23 cellular contexts compared by ENCODE assay signal in genomic region chr6:162488444-162488843, GRCh38.
A peak's percentile ranks its signal among the peaks of the same experiment; 100 is the strongest.
DNase-seq lines count a peak whose midpoint lies in the region; ATAC-seq and TF ChIP-seq lines count a peak whose summit lies in the region.
"Had no signal": no experiment of that assay in that cellular context is flagged by ENCODE, and none has a peak within 500 bp of the region (broad histone marks: within the 10 kb centered on the region; RNA-seq: fewer than 3 reads in every experiment).

No MANE protein-coding gene starts in this region.

- peaks cover 14% of the 10 kb centered on the region for H3K4me1 Mint-ChIP-seq in GM23338
- peaks cover 21% of the 10 kb centered on the region for H3K4me1 Mint-ChIP-seq in WTC11
- no peaks in the 10 kb centered on the region for H3K4me1 Mint-ChIP-seq in activated CD4-positive, alpha-beta T cell treated with anti-CD3 and anti-CD28 coated beads, Interleukin-2, amount 10 ng/mL, durations not matched to agents 24 days and 14 days
- H3K4me1 Mint-ChIP-seq: CD4-positive, CD25-positive, alpha-beta regulatory T cell; T-cell had no signal

- H3K9me3 Mint-ChIP-seq in GM23338 (peaks cover 4% of the 10 kb centered on the region; the same call in 1 of the 3 replicates), WTC11 (peaks cover 7% of the 10 kb centered on the region; the same call in 1 of the 2 replicates)
- H3K9me3 Mint-ChIP-seq in activated CD4-positive, alpha-beta T cell treated with anti-CD3 and anti-CD28 coated beads, Interleukin-2, amount 10 ng/mL, durations not matched to agents 24 days and 14 days = no peaks in the 10 kb centered on the region
- H3K9me3 Mint-ChIP-seq: T-cell had no signal

- no peak overlapping the region for H3K4me3 ChIP-seq in GM23338
- H3K4me3 ChIP-seq in neuronal stem cell (ENCODE audit: low read length in 2 of 2) = no peak overlapping the region
- H3K4me3 ChIP-seq in psoas muscle = no peak overlapping the region

- no peak overlapping the region for H4K91ac ChIP-seq in neuronal stem cell (ENCODE audit: low read depth, low read length, poor library complexity)

- POLR2A ChIA-PET in WTC11 (lab: Charles Lee) = no interaction called here

- H2AK5ac ChIP-seq in neuronal stem cell (ENCODE audit: low read depth, low read length) = peak overlapping the region; percentile 26

- no CpG with 5 or more reads among the region's 6 CpGs for WGBS in neuronal stem cell (ENCODE audit: extremely low coverage in 2 of 2, insufficient read length in 2 of 2, insufficient replicate concordance in 1 of 2), 2 donors
- 89 to 97% (median 95%) methylated on average over 6 of the region's 6 CpGs for WGBS in psoas muscle, 3 donors

- no peaks in the 10 kb centered on the region for H3K79me2 ChIP-seq in GM23338 (replicated peaks; ENCODE audit: insufficient read depth)

- H3K23ac ChIP-seq in neuronal stem cell (ENCODE audit: low read depth, low read length, poor library complexity) = no peak overlapping the region

- H3K27me3 ChIP-seq in GM23338 (ENCODE audit: insufficient read depth) = no peaks in the 10 kb centered on the region
- no peaks in the 10 kb centered on the region for H3K27me3 ChIP-seq in neuronal stem cell (ENCODE audit: control insufficient read depth in 3 of 3, insufficient read depth in 3 of 3, low read depth in 1 of 3, low read length in 3 of 3)
- H3K27me3 ChIP-seq in psoas muscle (ENCODE audit: insufficient read depth in 3 of 3, low read length in 2 of 3) = no peaks in the 10 kb centered on the region

- no peak overlapping the region for H4K8ac ChIP-seq in neuronal stem cell (ENCODE audit: low read depth, low read length)

- CTCF ChIA-PET in WTC11 (lab: Charles Lee) = no interaction called here

- H3K27ac Mint-ChIP-seq in GM23338 (no peak overlapping the region; the same call in 1 of the 2 replicates), WTC11 (peak overlapping the region; percentile 24; the same call in 1 of the 2 replicates)
- no peak overlapping the region for H3K27ac Mint-ChIP-seq in activated CD4-positive, alpha-beta T cell treated with anti-CD3 and anti-CD28 coated beads, Interleukin-2, amount 10 ng/mL, durations not matched to agents 24 days and 14 days
- H3K27ac Mint-ChIP-seq: CD4-positive, CD25-positive, alpha-beta regulatory T cell; HFFc6; T-cell had no signal

- H3K27ac ChIP-seq in GM23338 (ENCODE audit: low read depth) = no peak overlapping the region
- no peak overlapping the region for H3K27ac ChIP-seq in neuronal stem cell (replicated peaks; ENCODE audit: low read length)
- no peak overlapping the region for H3K27ac ChIP-seq in psoas muscle

- no peak overlapping the region for H3K4ac ChIP-seq in neuronal stem cell (ENCODE audit: low read length)

- H4K20me1 ChIP-seq in GM23338 (replicated peaks; ENCODE audit: insufficient read depth) = no peaks in the 10 kb centered on the region

- H3K4me1 ChIP-seq in GM23338 (ENCODE audit: insufficient read depth) = no peaks in the 10 kb centered on the region
- H3K4me1 ChIP-seq in neuronal stem cell (ENCODE audit: control insufficient read depth in 2 of 2, insufficient read depth in 1 of 2, low read depth in 1 of 2, low read length in 2 of 2) = peaks cover 5 to 28% of the 10 kb centered on the region in 2 donors
- H3K4me1 ChIP-seq in psoas muscle = peaks cover 3% of the 10 kb centered on the region
- H3K4me1 ChIP-seq: Caco-2 had no signal

- no peak overlapping the region for H3K18ac ChIP-seq in neuronal stem cell (ENCODE audit: low read length)

- intact Hi-C loops in activated CD4-positive, alpha-beta T cell treated with anti-CD3 and anti-CD28 coated beads, Interleukin-2, amount 10 ng/mL, durations not matched to agents 24 days and 14 days (cut with micrococcal nuclease) = no loop called here
- intact Hi-C loops in psoas muscle (cut with DNase I) = no loop called here

- H3K9ac ChIP-seq in neuronal stem cell (ENCODE audit: low read depth, low read length, poor library complexity) = no peak overlapping the region

- H3K4me3 Mint-ChIP-seq in GM23338 (no peak overlapping the region), WTC11 (no peak overlapping the region)
- no peak overlapping the region for H3K4me3 Mint-ChIP-seq in activated CD4-positive, alpha-beta T cell treated with anti-CD3 and anti-CD28 coated beads, Interleukin-2, amount 10 ng/mL, durations not matched to agents 24 days and 14 days
- H3K4me3 Mint-ChIP-seq: CD4-positive, CD25-positive, alpha-beta regulatory T cell; HFFc6; T-cell had no signal

- H2BK12ac ChIP-seq in neuronal stem cell (ENCODE audit: low read length) = no peak overlapping the region

- H2AFZ ChIP-seq in GM23338 (no peak overlapping the region), neuronal stem cell (ENCODE audit: low read length) (no peak overlapping the region)

- DNase-seq in GM23338 (ENCODE audit: low spot score) = peak; percentile 10
- peak; percentile 22 for DNase-seq in MV-4-11 (lab: John Stamatoyannopoulos, UW)
- DNase-seq in WTC11 (ENCODE audit: low spot score) = no peak
- no peak for DNase-seq in neuronal stem cell (ENCODE audit: low spot score)
- DNase-seq in activated CD4-positive, alpha-beta T cell treated with anti-CD3 and anti-CD28 coated beads, Interleukin-2, amount 10 ng/mL, durations not matched to agents 24 days and 14 days = no peak
- DNase-seq in NCI-H524 (lab: John Stamatoyannopoulos, UW) = no peak
- DNase-seq in psoas muscle = no peak
- no peak for DNase-seq in superior temporal gyrus (ENCODE audit: extremely low spot score)
- DNase-seq: Caco-2; CD4-positive, CD25-positive, alpha-beta regulatory T cell; DMS 273 treated with DMSO at 0.1 percent for 48 hours; DND-41; H7; HFFc6; KG1; NCI-H1417; NCI-H1694 treated with DMSO at 0.1 percent for 48 hours; NCI-H2081 treated with DMSO at 0.1 percent for 48 hours; NCI-H2171 treated with DMSO at 0.1 percent for 48 hours; NCI-H446; NCI-H526 treated with DMSO at 0.1 percent for 48 hours; T-cell had no signal

- no peak overlapping the region for H3K4me2 ChIP-seq in GM23338
- H3K4me2 ChIP-seq in neuronal stem cell (ENCODE audit: insufficient read depth, low read length, poor library complexity, severe bottlenecking) = no peak overlapping the region

- peaks cover 2% of the 10 kb centered on the region; the same call in 1 of the 2 replicates for H3K9me2 ChIP-seq in GM23338 (ENCODE audit: insufficient read depth)

- H2BK120ac ChIP-seq in neuronal stem cell (ENCODE audit: low read depth, low read length) = no peak overlapping the region

- H3F3A ChIP-seq in GM23338 (replicated peaks; ENCODE audit: low read depth) = no peaks in the 10 kb centered on the region

- H3K36me3 ChIP-seq in GM23338 (ENCODE audit: insufficient read depth) (no peaks in the 10 kb centered on the region), neuronal stem cell (replicated peaks in 1 of 2; ENCODE audit: control insufficient read depth in 2 of 2, insufficient read depth in 2 of 2, low read length in 2 of 2) (no peaks in the 10 kb centered on the region), psoas muscle (ENCODE audit: insufficient read depth in 1 of 2, low read depth in 1 of 2) (no peaks in the 10 kb centered on the region)

- H3K27me3 Mint-ChIP-seq in GM23338 (ENCODE audit: insufficient read depth, low read depth, poor library complexity) = no peaks in the 10 kb centered on the region
- H3K27me3 Mint-ChIP-seq in WTC11 (ENCODE audit: low read depth) = no peaks in the 10 kb centered on the region
- no peaks in the 10 kb centered on the region for H3K27me3 Mint-ChIP-seq in activated CD4-positive, alpha-beta T cell treated with anti-CD3 and anti-CD28 coated beads, Interleukin-2, amount 10 ng/mL, durations not matched to agents 24 days and 14 days
- H3K27me3 Mint-ChIP-seq: CD4-positive, CD25-positive, alpha-beta regulatory T cell; T-cell had no signal

- H3K79me1 ChIP-seq in neuronal stem cell (ENCODE audit: low read depth, low read length) = no peaks in the 10 kb centered on the region

- TF ChIP-seq CTCF in GM23338 (conservative IDR thresholded peaks at IDR 0.05; ENCODE audit: low read depth in 2 of 2) (no peak), WTC11 (IDR thresholded peaks at IDR 0.05) (no peak), psoas muscle (IDR thresholded peaks at IDR 0.05) (no peak)

- ATAC-seq in GM23338 (peak; percentile 31; the same call in 1 of the 3 replicates), WTC11 (peak; percentile 58), psoas muscle (no peak)
- ATAC-seq: SK-N-SH treated with all-trans-retinoic acid at 6 μM for 48 hours, T-cell had no signal

- H2BK5ac ChIP-seq in neuronal stem cell (ENCODE audit: low read length) = no peak overlapping the region

- H3K14ac ChIP-seq in neuronal stem cell (ENCODE audit: low read length) = peak overlapping the region; percentile 84

- H3K36me3 Mint-ChIP-seq in GM23338 (ENCODE audit: low read depth) = no peaks in the 10 kb centered on the region
- no peaks in the 10 kb centered on the region for H3K36me3 Mint-ChIP-seq in WTC11
- H3K36me3 Mint-ChIP-seq in activated CD4-positive, alpha-beta T cell treated with anti-CD3 and anti-CD28 coated beads, Interleukin-2, amount 10 ng/mL, durations not matched to agents 24 days and 14 days (ENCODE audit: low read depth) = no peaks in the 10 kb centered on the region
- H3K36me3 Mint-ChIP-seq: CD4-positive, CD25-positive, alpha-beta regulatory T cell had no signal

- H3K9me3 ChIP-seq in neuronal stem cell (replicated peaks in 1 of 2; ENCODE audit: control insufficient read depth in 2 of 2, insufficient read depth in 1 of 2, low read depth in 1 of 2, low read length in 2 of 2) (peaks cover 5 to 15% of the 10 kb centered on the region in 2 donors), psoas muscle (no peaks in the 10 kb centered on the region)
- H3K9me3 ChIP-seq: Caco-2 had no signal

- no peak overlapping the region for H2BK15ac ChIP-seq in neuronal stem cell (ENCODE audit: low read length)

TF ChIP-seq in GM23338, 12 proteins besides CTCF, POLR2A, EP300 and RAD21 (continues in another document):
- TF ChIP-seq ZNF114 (CRISPR knock-in tag; IDR thresholded peaks at IDR 0.05) = no peak

TF ChIP-seq in WTC11, 78 proteins besides CTCF, POLR2A, EP300 and RAD21 (continues in another document):
- no peak for TF ChIP-seq TP53 (CRISPR knock-in tag; IDR thresholded peaks at IDR 0.05)
- TF ChIP-seq ZBTB21 (CRISPR knock-in tag; IDR thresholded peaks at IDR 0.05; ENCODE audit: borderline replicate concordance) = no peak
- TF ChIP-seq ZBTB43 (CRISPR knock-in tag; IDR thresholded peaks at IDR 0.05) = no peak
- no peak for TF ChIP-seq NFATC4 (CRISPR knock-in tag; IDR thresholded peaks at IDR 0.05)
- no peak for TF ChIP-seq HMGA2 (CRISPR knock-in tag; IDR thresholded peaks at IDR 0.05)
- no peak for TF ChIP-seq FOXJ3 (CRISPR knock-in tag; IDR thresholded peaks at IDR 0.05; ENCODE audit: borderline replicate concordance)
- TF ChIP-seq ZNF138 (CRISPR knock-in tag; conservative IDR thresholded peaks at IDR 0.05) = no peak

Comparison
In these comparisons a context has a peak if more than half of its experiments do, and no peak if none do; other contexts are left out.
1. ATAC-seq: peak in GM23338 (single experiment) and WTC11 (single experiment); none in psoas muscle (0 of 4).
2. DNase-seq: peak in GM23338 (single experiment) and MV-4-11 (single experiment); none in WTC11 (single experiment), neuronal stem cell (single experiment), activated CD4-positive, alpha-beta T cell treated with anti-CD3 and anti-CD28 coated beads, Interleukin-2, amount 10 ng/mL, durations not matched to agents 24 days and 14 days (single experiment), NCI-H524 (0 of 2), psoas muscle (0 of 2) and superior temporal gyrus (single experiment).